8 cellular contexts compared by ENCODE assay signal in genomic region chr13:44231786-44232516, GRCh38.
DNase-seq lines count a peak whose midpoint lies in the region; ATAC-seq and TF ChIP-seq lines count a peak whose summit lies in the region.

No MANE protein-coding gene starts in this region.

- no peaks in the 10 kb centered on the region for H3K9me3 Mint-ChIP-seq in stimulated activated memory B cell treated with anti-CD40 and anti-IgM and Interleukin-4, amounts not matched to agents 10 μg/mL and 1 μg/mL and 100 μg/mL, for 72 hours

- no peak overlapping the region for H3K4me3 ChIP-seq in fibroblast of lung (replicated peaks in 1 of 4; ENCODE audit: control extremely low read depth in 1 of 4, insufficient read depth in 1 of 4, low read depth in 3 of 4, low read length in 4 of 4)
- H3K4me3 ChIP-seq in MM.1S (ENCODE audit: low read length), result no peak overlapping the region

- no peak overlapping the region for H2AFZ ChIP-seq in fibroblast of lung (ENCODE audit: low read length)
- no peak overlapping the region for H2AFZ ChIP-seq in MM.1S (ENCODE audit: low read length)

- H3K36me3 ChIP-seq in fibroblast of lung (ENCODE audit: control insufficient read depth, insufficient read depth, low read length) (no peaks in the 10 kb centered on the region), MM.1S (replicated peaks; ENCODE audit: insufficient read depth, low read length) (no peaks in the 10 kb centered on the region)

- no peak overlapping the region for H3K27ac Mint-ChIP-seq in stimulated activated memory B cell treated with anti-CD40 and anti-IgM and Interleukin-4, amounts not matched to agents 10 μg/mL and 1 μg/mL and 100 μg/mL, for 72 hours

- H3K4me2 ChIP-seq in fibroblast of lung (ENCODE audit: extremely low read depth, insufficient read depth, low read length), result peak overlapping the region; percentile 16
- H3K4me2 ChIP-seq in MM.1S (ENCODE audit: low read depth, low read length), result no peak overlapping the region

- no peaks in the 10 kb centered on the region for H3F3A ChIP-seq in MM.1S (ENCODE audit: insufficient read depth, low read length)

- no peak for TF ChIP-seq CTCF in fibroblast of lung (conservative IDR thresholded peaks at IDR 0.05 in 1 of 2, IDR thresholded peaks at IDR 0.05 in 1 of 2; ENCODE audit: low read depth in 1 of 2, low read length in 2 of 2)
- no peak for TF ChIP-seq CTCF in MM.1S (IDR thresholded peaks at IDR 0.05; ENCODE audit: low read length)

- no peak for ATAC-seq in stimulated activated memory B cell treated with anti-CD40 and anti-IgM and Interleukin-4, amounts not matched to agents 10 μg/mL and 1 μg/mL and 100 μg/mL, for 72 hours

- no peaks in the 10 kb centered on the region for H3K9me2 ChIP-seq in MM.1S (replicated peaks; ENCODE audit: insufficient read depth, low read length)

- no peak overlapping the region for H3K9ac ChIP-seq in fibroblast of lung (ENCODE audit: insufficient read depth, low read length)
- H3K9ac ChIP-seq in MM.1S (ENCODE audit: low read length), result no peak overlapping the region

- no peaks in the 10 kb centered on the region for H3K27me3 Mint-ChIP-seq in stimulated activated memory B cell treated with anti-CD40 and anti-IgM and Interleukin-4, amounts not matched to agents 10 μg/mL and 1 μg/mL and 100 μg/mL, for 72 hours

- DNase-seq in EL (peak; percentile 88), NCI-H345 treated with DMSO at 0.1 percent for 48 hours (lab: John Stamatoyannopoulos, UW; ENCODE audit: unreplicated experiment) (peak; percentile 79), fibroblast of lung (ENCODE audit: low read depth in 2 of 2) (peak; percentile 95), pulmonary artery endothelial cell (ENCODE audit: low read depth, low spot score) (peak; percentile 60), NCI-H146 treated with DMSO at 0.1 percent for 48 hours (lab: John Stamatoyannopoulos, UW; ENCODE audit: unreplicated experiment) (no peak), NCI-H1436 treated with DMSO at 0.1 percent for 48 hours (lab: John Stamatoyannopoulos, UW) (no peak), MM.1S (no peak)

- no peaks in the 10 kb centered on the region for H3K36me3 Mint-ChIP-seq in stimulated activated memory B cell treated with anti-CD40 and anti-IgM and Interleukin-4, amounts not matched to agents 10 μg/mL and 1 μg/mL and 100 μg/mL, for 72 hours

- H3K9me3 ChIP-seq in fibroblast of lung (ENCODE audit: control insufficient read depth, insufficient read depth, low read depth, low read length), result no peaks in the 10 kb centered on the region
- H3K9me3 ChIP-seq in MM.1S (replicated peaks; ENCODE audit: insufficient read depth, low read length), result no peaks in the 10 kb centered on the region

- H3K27ac ChIP-seq in fibroblast of lung (ENCODE audit: insufficient read depth, low read length), result peak overlapping the region; percentile 28
- H3K27ac ChIP-seq in MM.1S (ENCODE audit: low read length), result no peak overlapping the region

- H3K4me3 Mint-ChIP-seq in stimulated activated memory B cell treated with anti-CD40 and anti-IgM and Interleukin-4, amounts not matched to agents 10 μg/mL and 1 μg/mL and 100 μg/mL, for 72 hours, result no peak overlapping the region

- H3K27me3 ChIP-seq in fibroblast of lung (ENCODE audit: control insufficient read depth, insufficient read depth, low read length) (no peaks in the 10 kb centered on the region), MM.1S (replicated peaks; ENCODE audit: insufficient read depth, low read length) (no peaks in the 10 kb centered on the region)

- H3K79me2 ChIP-seq in fibroblast of lung (ENCODE audit: control insufficient read depth, insufficient read depth, low read length) (no peaks in the 10 kb centered on the region), MM.1S (ENCODE audit: low read length) (no peaks in the 10 kb centered on the region)

- H3K4me1 Mint-ChIP-seq in stimulated activated memory B cell treated with anti-CD40 and anti-IgM and Interleukin-4, amounts not matched to agents 10 μg/mL and 1 μg/mL and 100 μg/mL, for 72 hours, result no peaks in the 10 kb centered on the region

- no peaks in the 10 kb centered on the region for H4K20me1 ChIP-seq in fibroblast of lung (ENCODE audit: control insufficient read depth, extremely low read depth, insufficient read depth, low read length)
- H4K20me1 ChIP-seq in MM.1S (ENCODE audit: insufficient read depth, low read length), result no peaks in the 10 kb centered on the region

- peaks cover 19% of the 10 kb centered on the region for H3K4me1 ChIP-seq in fibroblast of lung (ENCODE audit: control insufficient read depth, extremely low read depth, insufficient read depth, low read length)
- no peaks in the 10 kb centered on the region for H3K4me1 ChIP-seq in MM.1S (ENCODE audit: low read length)

Comparison
In these comparisons a context has a peak if more than half of its experiments do, and no peak if none do; other contexts are left out.
1. DNase-seq: peak in EL (single experiment), NCI-H345 treated with DMSO at 0.1 percent for 48 hours (single experiment), fibroblast of lung (2 of 2) and pulmonary artery endothelial cell (single experiment); none in NCI-H146 treated with DMSO at 0.1 percent for 48 hours (single experiment), NCI-H1436 treated with DMSO at 0.1 percent for 48 hours (single experiment) and MM.1S (single experiment).